ENCODE assay signal across 15 cellular contexts in genomic region chr15:52518487-52518886, GRCh38. TPM values are rescaled to one million over a fixed set of nuclear protein-coding genes. Genes with fewer than 3 reads are reported as not detected.
DNase-seq lines count a peak whose midpoint lies in the region; ATAC-seq and TF ChIP-seq lines count a peak whose summit lies in the region.
"Had no signal": no experiment of that assay in that cellular context is flagged by ENCODE, and none has a peak within 500 bp of the region (broad histone marks: within the 10 kb centered on the region; RNA-seq: fewer than 3 reads in every experiment).

No MANE protein-coding gene starts in this region.

- CTCF ChIA-PET in PC-3 (lab: Charles Lee): no interaction called here

- ATAC-seq in PC-3: peak; percentile 70
- ATAC-seq in HG03139 (IDR thresholded peaks at IDR 0.05; ENCODE audit: unreplicated experiment): no peak
- no peak for ATAC-seq in HG03280 (IDR thresholded peaks at IDR 0.05; ENCODE audit: unreplicated experiment)

- H3K79me2 ChIP-seq in PC-3 (ENCODE audit: low read length): peaks cover 53% of the 10 kb centered on the region

- no peak for TF ChIP-seq CTCF in PC-3 (conservative IDR thresholded peaks at IDR 0.05; ENCODE audit: low read depth, low read length)
- no peak for TF ChIP-seq CTCF in epithelial cell of esophagus (IDR thresholded peaks at IDR 0.05; ENCODE audit: insufficient read depth, low read depth, low read length, missing control alignments)

- no peak overlapping the region for H3K9ac ChIP-seq in PC-3 (ENCODE audit: low read length)
- H3K9ac ChIP-seq: BLaER1 treated with 17β-estradiol and CSF1 and Interleukin-3, amounts not matched to agents 10 nM and 100 nM had no signal

- BruUV-seq in PC-3 (replicated peaks; lab: Mats Ljungman, UMichigan): no TSS peak

- POLR2A ChIA-PET in PC-3 (lab: Charles Lee; ENCODE audit: unreplicated experiment): no interaction called here

- no peak overlapping the region for H3K4me3 ChIP-seq in PC-3 (ENCODE audit: low read length)
- H3K4me3 ChIP-seq in epithelial cell of esophagus (ENCODE audit: low read length): no peak overlapping the region
- no peak overlapping the region for H3K4me3 ChIP-seq in MG63
- H3K4me3 ChIP-seq: BLaER1 treated with 17β-estradiol and CSF1 and Interleukin-3, amounts not matched to agents 10 nM and 100 nM; SJCRH30 had no signal

- peak overlapping the region; percentile 16 for H3K4me2 ChIP-seq in PC-3 (ENCODE audit: low read length)

- intact Hi-C loops in PC-3 (cut with micrococcal nuclease): no loop called here

- no peaks in the 10 kb centered on the region for H3K27me3 ChIP-seq in PC-3 (ENCODE audit: low read length)
- no peaks in the 10 kb centered on the region for H3K27me3 ChIP-seq in MG63
- H3K27me3 ChIP-seq: BLaER1 treated with 17β-estradiol and CSF1 and Interleukin-3, amounts not matched to agents 10 nM and 100 nM; SJCRH30 had no signal

- H3K36me3 ChIP-seq in PC-3 (ENCODE audit: low read depth, low read length) (no peaks in the 10 kb centered on the region), MG63 (no peaks in the 10 kb centered on the region)
- H3K36me3 ChIP-seq: BLaER1 treated with 17β-estradiol and CSF1 and Interleukin-3, amounts not matched to agents 10 nM and 100 nM; SJCRH30 had no signal

- no peak overlapping the region for H2AFZ ChIP-seq in PC-3 (ENCODE audit: low read length)

- DNase-seq in HCEC 1CT (peak; percentile 12), PC-3 (peak; percentile 43), epithelial cell of esophagus (ENCODE audit: low read depth) (peak; percentile 45), MG63 (no peak), NCI-H82 treated with DMSO at 0.1 percent for 48 hours (lab: John Stamatoyannopoulos, UW; ENCODE audit: unreplicated experiment) (no peak)
- DNase-seq: Caco-2, H9, NCI-H1105 treated with DMSO at 0.1 percent for 48 hours, NCI-H187 treated with DMSO at 0.1 percent for 48 hours, NCI-H446 treated with DMSO at 0.1 percent for 48 hours, NCI-H748 treated with DMSO at 0.1 percent for 48 hours, SJCRH30 had no signal

- H3F3A ChIP-seq in PC-3 (ENCODE audit: low read length, unreplicated experiment): no peaks in the 10 kb centered on the region

- H4K20me1 ChIP-seq in PC-3 (ENCODE audit: low read length): no peaks in the 10 kb centered on the region

- no peaks in the 10 kb centered on the region for H3K9me2 ChIP-seq in PC-3 (replicated peaks; ENCODE audit: low read length)

- H3K9me3 ChIP-seq in PC-3 (ENCODE audit: low read length): no peaks in the 10 kb centered on the region
- no peaks in the 10 kb centered on the region for H3K9me3 ChIP-seq in MG63
- H3K9me3 ChIP-seq: BLaER1 treated with 17β-estradiol and CSF1 and Interleukin-3, amounts not matched to agents 10 nM and 100 nM; Caco-2; SJCRH30 had no signal

- peak overlapping the region; percentile 33 for H3K27ac ChIP-seq in PC-3 (ENCODE audit: low read length)
- H3K27ac ChIP-seq: BLaER1 treated with 17β-estradiol and CSF1 and Interleukin-3, amounts not matched to agents 10 nM and 100 nM; SJCRH30 had no signal

- peaks cover 24% of the 10 kb centered on the region for H3K4me1 ChIP-seq in PC-3 (ENCODE audit: insufficient read depth, low read length)
- H3K4me1 ChIP-seq: Caco-2, SJCRH30 had no signal

RNA-seq across cellular contexts. Expression of gene MYO5A, which starts 10.2 kb away (rescaled TPM):
- total RNA-seq in PC-3 (2014; rRNA removed): 42.1 and 55.7 TPM in 2 replicates
- total RNA-seq in MG63 (2014; rRNA removed; shearing (Covaris generic); ENCODE audit: low replicate concordance): 8.4 and 14.5 TPM in 2 replicates

RNA-seq across cellular contexts. Expression of gene ARPP19, which starts 50.3 kb away (rescaled TPM):
- total RNA-seq in PC-3 (2014; rRNA removed): 54.4 and 65.8 TPM in 2 replicates
- 43.1 and 105 TPM in 2 replicates for total RNA-seq in MG63 (2014; rRNA removed; shearing (Covaris generic); ENCODE audit: low replicate concordance)

Comparison
In these comparisons a context has a peak if more than half of its experiments do, and no peak if none do; other contexts are left out.
1. DNase-seq: peak in HCEC 1CT (single experiment), PC-3 (single experiment) and epithelial cell of esophagus (single experiment); none in MG63 (single experiment) and NCI-H82 treated with DMSO at 0.1 percent for 48 hours (single experiment).